In the genomic region with DNA sequence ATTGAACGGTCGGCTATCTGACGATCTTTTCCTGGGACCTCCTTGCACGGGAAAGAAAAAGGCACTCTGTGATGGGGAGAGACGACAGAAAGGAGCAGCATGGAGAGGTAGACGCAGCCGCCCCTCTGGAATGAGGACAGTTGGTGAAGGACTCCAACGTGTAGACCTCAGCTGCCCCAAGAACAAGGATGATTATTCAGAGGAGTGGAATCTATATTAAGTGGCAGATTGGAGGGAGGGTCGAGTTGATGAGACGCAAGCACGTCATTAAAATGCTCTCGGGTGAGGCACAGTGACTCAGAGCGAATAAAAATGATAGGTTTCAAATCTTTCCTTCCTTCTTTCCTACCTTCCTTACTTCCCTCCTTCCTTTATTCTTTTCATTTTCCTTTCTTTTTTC, we compare ENCODE assay signal across 25 cellular contexts.
A peak's percentile ranks its signal among the peaks of the same experiment; 100 is the strongest.
DNase-seq lines count a peak whose midpoint lies in the region; ATAC-seq and TF ChIP-seq lines count a peak whose summit lies in the region.
"Had no signal": no experiment of that assay in that cellular context is flagged by ENCODE, and none has a peak within 500 bp of the region (broad histone marks: within the 10 kb centered on the region; RNA-seq: fewer than 3 reads in every experiment).

No MANE protein-coding gene starts in this region.

- H3K36me3 Mint-ChIP-seq in activated naive CD4-positive, alpha-beta T cell treated with anti-CD3 and anti-CD28 coated beads, Interleukin-2, amount 50 U/mL, for 72 hours, result peaks cover 0 to 11% of the 10 kb centered on the region in 2 donors

- no peak overlapping the region for H3K9ac ChIP-seq in fibroblast of lung (ENCODE audit: insufficient read depth, low read length)

- in situ Hi-C loops in GM13977 (cut with MboI; ENCODE audit: low pct_unique_long_range_greater_than_20kb, low sequenced_read_pairs, unreplicated experiment), result no loop called here

- H3K79me2 ChIP-seq in fibroblast of lung (ENCODE audit: control insufficient read depth, insufficient read depth, low read length), result no peaks in the 10 kb centered on the region

- H3K4me2 ChIP-seq in fibroblast of lung (ENCODE audit: extremely low read depth, insufficient read depth, low read length), result no peak overlapping the region

- TF ChIP-seq CTCF in RWPE1 (conservative IDR thresholded peaks at IDR 0.05; ENCODE audit: low read depth) (no peak), fibroblast of lung (conservative IDR thresholded peaks at IDR 0.05 in 1 of 2, IDR thresholded peaks at IDR 0.05 in 1 of 2; ENCODE audit: low read depth in 1 of 2, low read length in 2 of 2) (no peak), GM13977 (IDR thresholded peaks at IDR 0.05; ENCODE audit: extremely low read depth, insufficient read depth, missing control alignments) (no peak)

- no peak overlapping the region for H3K4me3 ChIP-seq in fibroblast of lung (replicated peaks in 1 of 4; ENCODE audit: control extremely low read depth in 1 of 4, insufficient read depth in 1 of 4, low read depth in 3 of 4, low read length in 4 of 4)
- H3K4me3 ChIP-seq: cardiac muscle cell, psoas muscle had no signal

- H3K9me3 ChIP-seq in fibroblast of lung (ENCODE audit: control insufficient read depth, insufficient read depth, low read depth, low read length), result no peaks in the 10 kb centered on the region
- H3K9me3 ChIP-seq: BE2C, psoas muscle had no signal

- CTCF ChIA-PET in RWPE1 (lab: Yijun Ruan, JAX), result interaction anchor here (0.7 kb wide), 1 partner anchor 10 kb away, joined by 4 read pairs; no protein-coding TSS in a partner anchor

- H3K4me1 ChIP-seq in fibroblast of lung (ENCODE audit: control insufficient read depth, extremely low read depth, insufficient read depth, low read length), result no peaks in the 10 kb centered on the region
- H3K4me1 ChIP-seq: BE2C, psoas muscle had no signal

- no peak for ATAC-seq in activated naive CD4-positive, alpha-beta T cell treated with anti-CD3 and anti-CD28 coated beads, Interleukin-2, amount 50 U/mL, for 72 hours
- ATAC-seq: psoas muscle had no signal

- H3K27ac Mint-ChIP-seq in activated naive CD4-positive, alpha-beta T cell treated with anti-CD3 and anti-CD28 coated beads, Interleukin-2, amount 50 U/mL, for 72 hours, result no peak overlapping the region
- H3K27ac Mint-ChIP-seq: activated CD4-positive, alpha-beta T cell treated with anti-CD3 and anti-CD28 coated beads, Interleukin-2, amount 10 ng/mL, durations not matched to agents 7 days and 5 days; endodermal cell had no signal

- H3K36me3 ChIP-seq in fibroblast of lung (ENCODE audit: control insufficient read depth, insufficient read depth, low read length), result no peaks in the 10 kb centered on the region
- H3K36me3 ChIP-seq: BE2C, cardiac muscle cell had no signal

- H2AFZ ChIP-seq in fibroblast of lung (ENCODE audit: low read length), result no peak overlapping the region

- H3K27ac ChIP-seq in RWPE1 (no peak overlapping the region), fibroblast of lung (ENCODE audit: insufficient read depth, low read length) (no peak overlapping the region)
- H3K27ac ChIP-seq: cardiac muscle cell, psoas muscle, VCaP had no signal

- peaks cover 4 to 5% of the 10 kb centered on the region in 2 donors for H3K9me3 Mint-ChIP-seq in activated naive CD4-positive, alpha-beta T cell treated with anti-CD3 and anti-CD28 coated beads, Interleukin-2, amount 50 U/mL, for 72 hours
- H3K9me3 Mint-ChIP-seq: activated CD4-positive, alpha-beta T cell treated with anti-CD3 and anti-CD28 coated beads, Interleukin-2, amount 10 ng/mL, durations not matched to agents 7 days and 5 days; endodermal cell had no signal

- DNase-seq in NCI-H82 (lab: John Stamatoyannopoulos, UW) (peak; percentile 13), NCI-H82 treated with DMSO at 0.1 percent for 48 hours (lab: John Stamatoyannopoulos, UW; ENCODE audit: unreplicated experiment) (no peak), RWPE1 (ENCODE audit: low spot score) (peak; percentile 3), fibroblast of lung (ENCODE audit: low read depth in 2 of 2) (peak; percentile 26 to 65), DMS153 treated with DMSO at 0.1 percent for 48 hours (lab: John Stamatoyannopoulos, UW; ENCODE audit: unreplicated experiment) (no peak), 8988T (no peak), GM13977 (ENCODE audit: low spot score) (no peak)
- DNase-seq in activated naive CD4-positive, alpha-beta T cell treated with anti-CD3 and anti-CD28 coated beads, Interleukin-2, amount 50 U/mL, for 72 hours (ENCODE audit: low spot score in 2 of 2), result no peak
- DNase-seq: activated CD4-positive, alpha-beta T cell treated with anti-CD3 and anti-CD28 coated beads, Interleukin-2, amount 10 ng/mL, durations not matched to agents 7 days and 5 days; activated naive CD4-positive, alpha-beta T cell; activated T-cell treated with anti-CD3 and anti-CD28 coated beads, Interleukin-2, amount 50 U/mL, for 48 hours; BE2C; DMS79; endodermal cell; glutamatergic neuron; GOT3; Karpas-422; kidney glomerular epithelial cell; NCI-H1694; NCI-H2171 treated with DMSO at 0.1 percent for 48 hours; NCI-H748 treated with DMSO at 0.1 percent for 48 hours; psoas muscle; trophoblast cell had no signal

- H3K27me3 ChIP-seq in fibroblast of lung (ENCODE audit: control insufficient read depth, insufficient read depth, low read length), result peaks cover 2% of the 10 kb centered on the region
- H3K27me3 ChIP-seq: cardiac muscle cell had no signal

- POLR2A ChIA-PET in RWPE1 (lab: Yijun Ruan, JAX; ENCODE audit: low non-redundant PET), result no interaction called here

- no peaks in the 10 kb centered on the region for H4K20me1 ChIP-seq in fibroblast of lung (ENCODE audit: control insufficient read depth, extremely low read depth, insufficient read depth, low read length)

Comparison
In these comparisons a context has a peak if more than half of its experiments do, and no peak if none do; other contexts are left out.
1. DNase-seq: peak in NCI-H82 (single experiment), RWPE1 (single experiment) and fibroblast of lung (2 of 2); none in NCI-H82 treated with DMSO at 0.1 percent for 48 hours (single experiment), DMS153 treated with DMSO at 0.1 percent for 48 hours (single experiment), 8988T (single experiment), activated naive CD4-positive, alpha-beta T cell treated with anti-CD3 and anti-CD28 coated beads, Interleukin-2, amount 50 U/mL, for 72 hours (0 of 2) and GM13977 (single experiment).